8 cellular contexts compared by ENCODE assay signal in genomic region chr17:59004338-59005111, GRCh38.
DNase-seq lines count a peak whose midpoint lies in the region; FAIRE-seq and TF ChIP-seq lines count a peak whose summit lies in the region.

No MANE protein-coding gene starts in this region.

- no peak for TF ChIP-seq EP300 in transverse colon (IDR thresholded peaks at IDR 0.05; ENCODE audit: low read depth)

- WGBS in transverse colon (ENCODE audit: low coverage in 1 of 2), 2 donors: 17 to 22% methylated on average over 4 of the region's 4 CpGs

- peaks cover 0 to 10% (median 0%) of the 10 kb centered on the region in 4 donors for H3K36me3 ChIP-seq in transverse colon

- peak; percentile 76 for FAIRE-seq in RCC 7860 (lab: Jason Lieb, UNC)

- in situ Hi-C loops in Caki2 (cut with HindIII; ENCODE audit: low pct_unique_long_range_greater_than_20kb, low sequenced_read_pairs) (no loop called here), transverse colon (cut with MboI; ENCODE audit: low pct_ligation_motif_present in 1 of 4, low pct_unique_long_range_greater_than_20kb in 1 of 4, low sequenced_read_pairs in 3 of 4) (loop anchor here in 3 of 4 donors (5.0 to 10.0 kb wide), 6 partner anchors 290 to 480 kb away; no protein-coding TSS in a partner anchor)

- H3K27ac ChIP-seq in transverse colon: no peak overlapping the region

- intact Hi-C loops in transverse colon (cut with DNase I; ENCODE audit: low total_unique reads): loop anchor here (5.0 to 10.0 kb wide), 3 partner anchors 292 to 490 kb away; partner anchors contain the start of gene MTMR4

- no peaks in the 10 kb centered on the region for H3K9me3 ChIP-seq in transverse colon

- peaks cover 0 to 5% (median 0%) of the 10 kb centered on the region in 4 donors for H3K4me1 ChIP-seq in transverse colon

- H3K27me3 ChIP-seq in transverse colon: no peaks in the 10 kb centered on the region

- TF ChIP-seq POLR2A in transverse colon (IDR thresholded peaks at IDR 0.05): no peak

- peak; percentile 90 to 95 (median 93) for TF ChIP-seq CTCF in transverse colon (IDR thresholded peaks at IDR 0.05)

- peak; percentile 49 for DNase-seq in Caki2 (ENCODE audit: low read depth)
- peak in 56 of 76 experiments; percentile 3 to 73 (median 35) for DNase-seq in HUDEP-2 (lab: John Stamatoyannopoulos, UW; ENCODE audit: unreplicated experiment in 76 of 76)
- peak; percentile 33 for DNase-seq in RCC 7860 (ENCODE audit: low spot score)
- DNase-seq in activated T-helper 1 cell treated with Interleukin-2 at 50 U/mL for 16 hours (ENCODE audit: low read depth): peak; percentile 34
- DNase-seq in fibroblast of the conjunctiva (ENCODE audit: low read depth): peak; percentile 34
- DNase-seq in nucleus accumbens (lab: John Stamatoyannopoulos, UW): peak in 35 of 56 donors; percentile 1 to 75 (median 22)
- DNase-seq in transverse colon: peak; percentile 64
- DNase-seq in NCI-H1048 (lab: John Stamatoyannopoulos, UW): no peak

- H3K4me3 ChIP-seq in transverse colon: no peak overlapping the region
